In genomic region chr7:110871856-110872255, GRCh38 we compare ENCODE assay signal across 2 cellular contexts.
TF ChIP-seq lines count a peak whose summit lies in the region.

No MANE protein-coding gene starts in this region.

TF ChIP-seq in A549, 52 proteins besides CTCF, POLR2A, EP300 and RAD21:
- TF ChIP-seq ZFP36 (IDR thresholded peaks at IDR 0.05; ENCODE audit: borderline replicate concordance, partially characterized antibody) (no peak), TFCP2L1 (CRISPR knock-in tag; IDR thresholded peaks at IDR 0.05) (no peak)

TF ChIP-seq in K562, 482 proteins besides CTCF, POLR2A, EP300 and RAD21:
- TF ChIP-seq NBN (IDR thresholded peaks at IDR 0.05; ENCODE audit: low read depth): no peak
- TF ChIP-seq XRCC4 (IDR thresholded peaks at IDR 0.05; ENCODE audit: extremely low read depth, insufficient read depth, insufficient read length): no peak
- no peak for TF ChIP-seq ZBTB49 (CRISPR knock-in tag; IDR thresholded peaks at IDR 0.05; ENCODE audit: borderline replicate concordance)
- no peak for TF ChIP-seq ARID4B (CRISPR knock-in tag; IDR thresholded peaks at IDR 0.05)
- no peak for TF ChIP-seq IRF1 (CRISPR knock-in tag; IDR thresholded peaks at IDR 0.05; ENCODE audit: borderline replicate concordance)
- no peak for TF ChIP-seq CEBPG (CRISPR knock-in tag; IDR thresholded peaks at IDR 0.05)
- no peak for TF ChIP-seq CEBPG (tag; conservative IDR thresholded peaks at IDR 0.05 in 1 of 2, IDR thresholded peaks at IDR 0.05 in 1 of 2)
- TF ChIP-seq SIN3B (IDR thresholded peaks at IDR 0.05; ENCODE audit: low read depth): no peak
